Comparison of ENCODE assay signal across 13 cellular contexts in the genomic region with DNA sequence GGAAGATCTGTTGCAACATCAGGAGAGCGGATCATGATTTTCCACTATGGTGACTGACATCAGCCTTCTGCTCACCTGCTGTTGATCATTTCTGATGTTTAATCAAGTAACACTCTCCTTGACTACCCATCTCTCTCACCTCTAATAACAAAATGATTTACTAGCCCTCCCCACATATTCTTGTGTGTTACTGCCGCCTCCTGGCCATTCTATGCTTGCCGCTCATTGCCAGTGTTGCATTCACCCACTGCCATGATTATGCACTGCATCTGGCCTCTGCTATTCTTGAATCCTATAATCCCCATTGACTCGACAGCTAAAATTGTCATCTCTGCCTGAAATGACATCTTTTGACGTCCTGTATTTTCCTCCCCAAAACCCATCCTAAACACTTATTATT.
DNase-seq lines count a peak whose midpoint lies in the region; ATAC-seq and TF ChIP-seq lines count a peak whose summit lies in the region.
"Had no signal": no experiment of that assay in that cellular context is flagged by ENCODE, and none has a peak within 500 bp of the region (broad histone marks: within the 10 kb centered on the region; RNA-seq: fewer than 3 reads in every experiment).

No MANE protein-coding gene starts in this region.

- intact Hi-C loops in ovary (cut with DNase I), result no loop called here

- TF ChIP-seq POLR2A in ovary (IDR thresholded peaks at IDR 0.05) (no peak), GM18505 (IDR thresholded peaks at IDR 0.05; ENCODE audit: borderline replicate concordance, extremely low read depth, insufficient read depth, insufficient read length) (no peak)

- TF ChIP-seq EP300 in ovary (IDR thresholded peaks at IDR 0.05), result no peak

- WGBS in ovary, 3 donors, result 54 to 57% (median 54%) methylated on average over 5 of the region's 5 CpGs

- H3K27me3 ChIP-seq in WERI-Rb-1 (ENCODE audit: insufficient read depth, low read depth, severe bottlenecking), result no peaks in the 10 kb centered on the region
- H3K27me3 ChIP-seq in ovary, result no peaks in the 10 kb centered on the region
- H3K27me3 ChIP-seq: cardiac muscle cell had no signal

- TF ChIP-seq CTCF in WERI-Rb-1 (IDR thresholded peaks at IDR 0.05; ENCODE audit: low read depth, low read length) (peak; percentile 29; the same call in 1 of the 2 replicates), ovary (IDR thresholded peaks at IDR 0.05) (no peak)

- H3K4me3 ChIP-seq in WERI-Rb-1 (ENCODE audit: low read depth, low read length) (no peak overlapping the region), ovary (no peak overlapping the region)
- H3K4me3 ChIP-seq: cardiac muscle cell had no signal

- H3K9me3 ChIP-seq in WERI-Rb-1 (ENCODE audit: severe bottlenecking), result no peaks in the 10 kb centered on the region
- no peaks in the 10 kb centered on the region for H3K9me3 ChIP-seq in ovary

- H3K27ac ChIP-seq in WERI-Rb-1 (no peak overlapping the region), ovary (no peak overlapping the region)
- H3K27ac ChIP-seq: cardiac muscle cell had no signal

- H3K4me1 ChIP-seq in ovary (ENCODE audit: insufficient read depth), result no peaks in the 10 kb centered on the region

- no peaks in the 10 kb centered on the region for H3K36me3 ChIP-seq in WERI-Rb-1
- no peaks in the 10 kb centered on the region for H3K36me3 ChIP-seq in ovary
- H3K36me3 ChIP-seq: cardiac muscle cell had no signal

- no peak for ATAC-seq in esophagus mucosa
- no peak for ATAC-seq in GM18505 (IDR thresholded peaks at IDR 0.05; ENCODE audit: unreplicated experiment)
- ATAC-seq: stimulated activated memory B cell treated with anti-CD40 and anti-IgM and Interleukin-4, amounts not matched to agents 10 μg/mL and 1 μg/mL and 100 μg/mL, for 72 hours had no signal

- peak; percentile 28 for DNase-seq in D341Med (ENCODE audit: low spot score)
- DNase-seq in HS-27A (ENCODE audit: low read depth), result peak; percentile 12
- DNase-seq in WERI-Rb-1, result peak; percentile 24
- peak; percentile 68 for DNase-seq in islet precursor cell
- no peak for DNase-seq in AG08395 (ENCODE audit: low spot score)
- DNase-seq in ovary, result no peak
- DNase-seq: DMS153; NCI-H1105; stimulated activated CD4-positive, alpha-beta T cell treated with anti-CD3 and anti-CD28 coated beads, Interleukin-12 subunit alpha, Interleukin-12 subunit beta, amount 100 ng/mL, for 4 hours had no signal

Comparison
In these comparisons a context has a peak if more than half of its experiments do, and no peak if none do; other contexts are left out.
1. DNase-seq: peak in D341Med (single experiment), HS-27A (single experiment), WERI-Rb-1 (single experiment) and islet precursor cell (single experiment); none in AG08395 (single experiment) and ovary (0 of 5).